1 cellular context compared by ENCODE assay signal in genomic region chr13:43269037-43269476, GRCh38.
A peak's percentile ranks its signal among the peaks of the same experiment; 100 is the strongest.
TF ChIP-seq lines count a peak whose summit lies in the region.

No MANE protein-coding gene starts in this region.

TF ChIP-seq in HepG2, 621 proteins besides CTCF, POLR2A, EP300 and RAD21 (continued from another document):
- TF ChIP-seq ARID3A (IDR thresholded peaks at IDR 0.05; ENCODE audit: low read depth, low read length) (0 out of 2 replicates have a peak, but pooled peaks have one; percentile 50), HMGXB4 (CRISPR knock-in tag; IDR thresholded peaks at IDR 0.05; ENCODE audit: borderline replicate concordance in 1 of 2, low read depth in 1 of 2) (no peak), HMG20A (CRISPR knock-in tag; IDR thresholded peaks at IDR 0.05; ENCODE audit: borderline replicate concordance) (peak; percentile 70; the same call in 1 of the 2 replicates), HDAC1 (CRISPR knock-in tag; IDR thresholded peaks at IDR 0.05) (0 out of 2 replicates have a peak, but pooled peaks have one; percentile 24), FOSL1 (CRISPR knock-in tag; IDR thresholded peaks at IDR 0.05; ENCODE audit: borderline replicate concordance) (peak; percentile 62; the same call in 1 of the 2 replicates), UBTF (CRISPR knock-in tag; IDR thresholded peaks at IDR 0.05) (no peak), TEAD3 (CRISPR knock-in tag; optimal IDR thresholded peaks at IDR 0.05; ENCODE audit: borderline replicate concordance) (peak; percentile 72), GFI1 (CRISPR knock-in tag; IDR thresholded peaks at IDR 0.05; ENCODE audit: borderline replicate concordance) (peak; percentile 96), JUNB (CRISPR knock-in tag; IDR thresholded peaks at IDR 0.05; ENCODE audit: borderline replicate concordance) (no peak; the same call in 1 of the 2 replicates), ZNF740 (CRISPR knock-in tag; IDR thresholded peaks at IDR 0.05) (no peak), CBX2 (IDR thresholded peaks at IDR 0.05; ENCODE audit: low read depth, low read length) (no peak), CBX2 (CRISPR knock-in tag; IDR thresholded peaks at IDR 0.05; ENCODE audit: low read depth) (no peak), NFE2L2 (IDR thresholded peaks at IDR 0.05; ENCODE audit: low read length) (no peak)
